Comparison of ENCODE assay signal across 1 cellular context in the genomic region with DNA sequence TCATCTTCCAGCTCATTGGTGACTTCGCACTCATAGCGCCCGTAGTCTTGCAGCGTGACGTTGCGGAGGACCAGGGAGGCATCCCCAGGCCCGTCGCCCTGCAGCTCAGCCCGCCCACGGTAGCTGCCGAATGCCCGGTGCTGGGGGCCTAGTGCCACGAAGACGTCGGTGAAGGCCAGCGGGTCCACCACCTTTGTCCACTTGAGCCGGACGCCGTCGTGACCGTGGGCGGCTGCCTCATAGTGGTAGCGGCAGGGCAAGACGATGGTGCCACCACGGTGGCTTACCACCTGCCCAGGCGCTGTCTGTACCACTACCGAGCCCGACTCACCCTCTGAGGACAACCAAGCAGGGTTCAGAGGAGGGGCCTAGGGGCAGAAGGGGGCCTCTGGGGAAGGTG.
TF ChIP-seq lines count a peak whose summit lies in the region.

No MANE protein-coding gene starts in this region.

TF ChIP-seq in HepG2, 621 proteins besides CTCF, POLR2A, EP300 and RAD21:
- TF ChIP-seq ZBTB33 (CRISPR knock-in tag; IDR thresholded peaks at IDR 0.05) (peak; percentile 81), ZNF577 (CRISPR knock-in tag; IDR thresholded peaks at IDR 0.05; ENCODE audit: borderline replicate concordance, low read depth) (no peak), ZNF678 (CRISPR knock-in tag; IDR thresholded peaks at IDR 0.05) (no peak), NR2F2 (IDR thresholded peaks at IDR 0.05; ENCODE audit: borderline replicate concordance, low read depth) (no peak), ZNF558 (CRISPR knock-in tag; IDR thresholded peaks at IDR 0.05; ENCODE audit: borderline replicate concordance) (no peak)
